15 cellular contexts compared by ENCODE assay signal in the genomic region with DNA sequence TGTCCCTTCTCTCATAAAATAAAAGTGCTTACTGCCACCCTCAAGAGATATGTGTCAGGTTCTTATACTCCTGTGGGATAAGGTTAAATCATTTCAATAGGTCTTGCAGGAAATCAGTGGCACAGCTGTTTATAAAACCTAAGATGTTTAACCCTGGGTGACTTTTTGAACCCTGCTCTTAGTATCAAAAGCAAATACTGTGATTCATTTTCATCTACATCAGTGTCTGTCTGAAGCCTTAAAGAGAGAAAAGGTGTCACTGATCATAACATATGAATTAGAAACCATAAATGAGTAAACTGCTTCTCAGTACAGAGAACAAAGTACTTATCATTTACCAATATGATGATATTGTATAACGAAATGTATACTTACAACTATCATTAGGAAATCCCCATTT. TPM values are rescaled to one million over a fixed set of nuclear protein-coding genes. Genes with fewer than 3 reads are reported as not detected.
DNase-seq lines count a peak whose midpoint lies in the region; ATAC-seq, FAIRE-seq and TF ChIP-seq lines count a peak whose summit lies in the region.
"Had no signal": no experiment of that assay in that cellular context is flagged by ENCODE, and none has a peak within 500 bp of the region (broad histone marks: within the 10 kb centered on the region; RNA-seq: fewer than 3 reads in every experiment).

No MANE protein-coding gene starts in this region.

- no peaks in the 10 kb centered on the region for H3K9me3 Mint-ChIP-seq in Caco-2 (ENCODE audit: unreplicated experiment)
- H3K9me3 Mint-ChIP-seq: GM23338 had no signal

- ATAC-seq in upper lobe of left lung (ENCODE audit: low FRiP score in 2 of 2), result no peak
- ATAC-seq in activated CD4-positive, CD25-positive, alpha-beta regulatory T cell treated with anti-CD3 and anti-CD28 coated beads, Interleukin-2, amount 50 U/mL, for 24 hours, result no peak
- ATAC-seq: A549, GM23338 had no signal

- no peaks in the 10 kb centered on the region for H3K27me3 Mint-ChIP-seq in Caco-2 (ENCODE audit: insufficient read depth, unreplicated experiment)

- H3K4me1 ChIP-seq in Caco-2, result peaks cover 25% of the 10 kb centered on the region
- H3K4me1 ChIP-seq in upper lobe of left lung, result no peaks in the 10 kb centered on the region
- H3K4me1 ChIP-seq: A549 had no signal

- H3K4me3 ChIP-seq in Caco-2 (ENCODE audit: low read depth, low read length), result no peak overlapping the region
- no peak overlapping the region for H3K4me3 ChIP-seq in upper lobe of left lung
- H3K4me3 ChIP-seq: A549, GM23338 had no signal

- H3K4me1 Mint-ChIP-seq in Caco-2 (ENCODE audit: low read depth, unreplicated experiment), result peaks cover 22% of the 10 kb centered on the region
- H3K4me1 Mint-ChIP-seq: CD4-positive, alpha-beta memory T cell had no signal

- no peak overlapping the region for H3K27ac ChIP-seq in upper lobe of left lung
- H3K27ac ChIP-seq: A549, C4-2B had no signal

- 72 to 84% methylated on average over 1 of the region's 1 CpG for WGBS in upper lobe of left lung, 2 donors

- no TSS peak for BruUV-seq in Caco-2 (replicated peaks; lab: Mats Ljungman, UMichigan)

- H3K27ac Mint-ChIP-seq in Caco-2 (ENCODE audit: unreplicated experiment), result no peak overlapping the region
- H3K27ac Mint-ChIP-seq: CD4-positive, alpha-beta memory T cell had no signal

- H3K27me3 ChIP-seq in Caco-2 (replicated peaks; ENCODE audit: control insufficient read depth, insufficient read depth, low read length) (no peaks in the 10 kb centered on the region), upper lobe of left lung (no peaks in the 10 kb centered on the region)
- H3K27me3 ChIP-seq: BE2C had no signal

- no peak for TF ChIP-seq EP300 in upper lobe of left lung (IDR thresholded peaks at IDR 0.05)

- intact Hi-C loops in Caco-2 (cut with micrococcal nuclease; ENCODE audit: unreplicated experiment), result no loop called here

- no peaks in the 10 kb centered on the region for H3K36me3 ChIP-seq in Caco-2 (ENCODE audit: control insufficient read depth, insufficient read depth, low read length)
- H3K36me3 ChIP-seq in upper lobe of left lung, result no peaks in the 10 kb centered on the region
- H3K36me3 ChIP-seq: BE2C had no signal

- POLR2A ChIA-PET in Caco-2 (lab: Charles Lee), result no interaction called here

- H3K4me3 Mint-ChIP-seq in Caco-2 (ENCODE audit: unreplicated experiment), result no peak overlapping the region
- H3K4me3 Mint-ChIP-seq: CD4-positive, alpha-beta memory T cell; GM23338 had no signal

- no peaks in the 10 kb centered on the region for H3K9me3 ChIP-seq in Caco-2
- no peaks in the 10 kb centered on the region for H3K9me3 ChIP-seq in upper lobe of left lung
- H3K9me3 ChIP-seq: A549, BE2C had no signal

- peak; percentile 17 for FAIRE-seq in islet of Langerhans (lab: Jason Lieb, UNC)
- FAIRE-seq: A549, GM12891 had no signal

- no peaks in the 10 kb centered on the region for H3K36me3 Mint-ChIP-seq in Caco-2 (ENCODE audit: insufficient read depth, unreplicated experiment)
- H3K36me3 Mint-ChIP-seq: CD4-positive, alpha-beta memory T cell had no signal

- DNase-seq in NCI-H2171 treated with DMSO at 0.1 percent for 48 hours (lab: John Stamatoyannopoulos, UW), result peak; percentile 14
- DNase-seq in NCI-H2171 (lab: John Stamatoyannopoulos, UW), result no peak
- DNase-seq in NCI-H1092 (lab: John Stamatoyannopoulos, UW), result peak; percentile 11
- DNase-seq in Caco-2, result no peak
- no peak for DNase-seq in upper lobe of left lung
- DNase-seq: BE2C; CD4-positive, alpha-beta memory T cell; H7; IMR-90 had no signal

- TF ChIP-seq CTCF in Caco-2 (IDR thresholded peaks at IDR 0.05; ENCODE audit: insufficient read depth in 1 of 2, low read depth in 1 of 2, low read length in 1 of 2, severe bottlenecking in 1 of 2, unreplicated experiment in 1 of 2), result no peak
- no peak for TF ChIP-seq CTCF in upper lobe of left lung (IDR thresholded peaks at IDR 0.05)

- no peak for TF ChIP-seq POLR2A in upper lobe of left lung (IDR thresholded peaks at IDR 0.05)

- CTCF ChIA-PET in Caco-2 (lab: Charles Lee), result no interaction called here

RNA-seq across cellular contexts. Expression of a gene that starts 59.0 kb away (rescaled TPM):
- total RNA-seq in Caco-2 (2022), result 3.6 and 4.1 TPM in 2 replicates
- total RNA-seq in upper lobe of left lung, result 10 to 100 TPM in 3 of 6 donors, 1 to 10 TPM in 3; 4.4 to 26.1 (median 13.8) TPM
- total RNA-seq: IMR-90 had no signal

Comparison
In these comparisons a context has a peak if more than half of its experiments do, and no peak if none do; other contexts are left out.
1. DNase-seq: peak in NCI-H2171 treated with DMSO at 0.1 percent for 48 hours (single experiment) and NCI-H1092 (single experiment); none in NCI-H2171 (single experiment), Caco-2 (0 of 2) and upper lobe of left lung (0 of 2).